Comparison of ENCODE assay signal across 19 cellular contexts in the genomic region with DNA sequence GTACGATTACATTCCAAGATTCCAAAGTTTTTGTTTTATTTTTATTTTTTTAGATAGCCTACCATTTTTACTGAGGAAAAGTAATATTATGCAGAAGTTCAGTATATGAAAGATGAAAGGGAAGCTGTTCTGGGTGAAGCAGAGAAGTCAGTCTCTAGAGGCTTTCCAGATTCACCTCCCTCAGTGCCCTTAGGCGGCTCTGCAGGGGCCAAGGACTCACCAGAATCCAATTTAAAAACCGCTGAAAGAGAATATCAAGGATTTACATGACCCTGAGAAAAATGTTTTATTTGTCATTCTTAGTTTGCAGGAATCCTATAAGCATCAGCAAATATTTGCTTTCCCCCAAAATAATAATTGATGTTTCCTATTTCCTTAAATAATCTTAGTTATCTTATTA.
"Had no signal": no experiment of that assay in that cellular context is flagged by ENCODE, and none has a peak within 500 bp of the region (broad histone marks: within the 10 kb centered on the region; RNA-seq: fewer than 3 reads in every experiment).

No MANE protein-coding gene starts in this region.

- H3K27me3 ChIP-seq: Peyer's patch, SJCRH30 had no signal

- H3K4me1 ChIP-seq: Peyer's patch, SJCRH30 had no signal

- H3K9ac ChIP-seq: KMS-11 had no signal

- H3K36me3 Mint-ChIP-seq: IgD-negative memory B cell had no signal

- DNase-seq: Kasumi-1, NCI-H1092, NCI-H1105 treated with DMSO at 0.1 percent for 48 hours, NCI-H146, NCI-H1694 treated with DMSO at 0.1 percent for 48 hours, NCI-H1930, NCI-H2107, NCI-H524, NCI-H526 treated with DMSO at 0.1 percent for 48 hours, NCI-H774, PC-3, Peyer's patch, SHP77 treated with DMSO at 0.1 percent for 48 hours, SJCRH30 had no signal

- H3K4me3 ChIP-seq: K562, Peyer's patch, SJCRH30 had no signal

- H3K9me3 ChIP-seq: Peyer's patch, SJCRH30 had no signal

- H3K4me3 Mint-ChIP-seq: IgD-negative memory B cell had no signal

- ATAC-seq: HepG2, K562, PC-3, Right ventricle myocardium inferior had no signal

- H3K4me1 Mint-ChIP-seq: IgD-negative memory B cell had no signal

- H3K27ac Mint-ChIP-seq: IgD-negative memory B cell had no signal

- H3K27ac ChIP-seq: KMS-11, Peyer's patch, SJCRH30 had no signal

- H3K27me3 Mint-ChIP-seq: IgD-negative memory B cell had no signal

- H3K4me2 ChIP-seq: KMS-11 had no signal

- H3K36me3 ChIP-seq: Peyer's patch, SJCRH30 had no signal
